ENCODE assay signal across 8 cellular contexts in genomic region chr2:60553496-60553991, GRCh38.
DNase-seq lines count a peak whose midpoint lies in the region; ATAC-seq lines count a peak whose summit lies in the region.

Gene BCL11A (minus strand): TSS chr2:60553654. CDS start chr2:60553270, 384 bp downstream.

- H3K9me3 ChIP-seq in HUES6 (ENCODE audit: control insufficient read depth, insufficient read depth, low read depth, low read length) (no peaks in the 10 kb centered on the region), NT2/D1 (ENCODE audit: insufficient read depth, low read length) (no peaks in the 10 kb centered on the region)

- H3K9ac ChIP-seq in HUES6 (ENCODE audit: low read length) (peak within 1 kb of the TSS; percentile 81), NT2/D1 (ENCODE audit: insufficient read length, low read depth) (peak within 1 kb of the TSS; percentile 85)

- H3K27me3 ChIP-seq in HUES6 (ENCODE audit: control insufficient read depth, insufficient read depth, low read length) (no peaks in the 10 kb centered on the region; the same call in 1 of the 2 replicates), NT2/D1 (ENCODE audit: insufficient read depth, insufficient read length) (no peaks in the 10 kb centered on the region)

- H3K36me3 ChIP-seq in HUES6 (ENCODE audit: control insufficient read depth, insufficient read depth, low read length) (no peaks in the 10 kb centered on the region), NT2/D1 (ENCODE audit: insufficient read depth, insufficient read length, low read length) (no peaks in the 10 kb centered on the region)

- DNase-seq in GDM1 (lab: John Stamatoyannopoulos, UW) (peak; percentile 85), NT2/D1 (ENCODE audit: low read depth, low spot score) (peak; percentile 92), brain pericyte (ENCODE audit: low read depth, low spot score) (peak; percentile 80), iPS-NIHi11 (ENCODE audit: low spot score) (peak; percentile 63), smooth muscle cell of the brain vasculature (ENCODE audit: low read depth, low spot score) (peak; percentile 72)

- peak within 1 kb of the TSS; percentile 66; the same call in 1 of the 2 replicates for H3K27ac ChIP-seq in HUES6 (ENCODE audit: low read depth, low read length)

- H3K4me3 ChIP-seq in HUES6 (ENCODE audit: low read depth, low read length) = peak within 1 kb of the TSS; percentile 88
- peak within 1 kb of the TSS; percentile 80 for H3K4me3 ChIP-seq in NT2/D1 (ENCODE audit: insufficient read length, low read depth)

- H3K4me1 ChIP-seq in HUES6 (ENCODE audit: control insufficient read depth, insufficient read depth, low read length) = no peaks in the 10 kb centered on the region
- no peaks in the 10 kb centered on the region for H3K4me1 ChIP-seq in NT2/D1 (ENCODE audit: insufficient read depth, insufficient read length)

- ATAC-seq in GM18519 (IDR thresholded peaks at IDR 0.05; ENCODE audit: low FRiP score, unreplicated experiment) (no peak), HG03175 (IDR thresholded peaks at IDR 0.05; ENCODE audit: unreplicated experiment) (no peak)
